In the genomic region with DNA sequence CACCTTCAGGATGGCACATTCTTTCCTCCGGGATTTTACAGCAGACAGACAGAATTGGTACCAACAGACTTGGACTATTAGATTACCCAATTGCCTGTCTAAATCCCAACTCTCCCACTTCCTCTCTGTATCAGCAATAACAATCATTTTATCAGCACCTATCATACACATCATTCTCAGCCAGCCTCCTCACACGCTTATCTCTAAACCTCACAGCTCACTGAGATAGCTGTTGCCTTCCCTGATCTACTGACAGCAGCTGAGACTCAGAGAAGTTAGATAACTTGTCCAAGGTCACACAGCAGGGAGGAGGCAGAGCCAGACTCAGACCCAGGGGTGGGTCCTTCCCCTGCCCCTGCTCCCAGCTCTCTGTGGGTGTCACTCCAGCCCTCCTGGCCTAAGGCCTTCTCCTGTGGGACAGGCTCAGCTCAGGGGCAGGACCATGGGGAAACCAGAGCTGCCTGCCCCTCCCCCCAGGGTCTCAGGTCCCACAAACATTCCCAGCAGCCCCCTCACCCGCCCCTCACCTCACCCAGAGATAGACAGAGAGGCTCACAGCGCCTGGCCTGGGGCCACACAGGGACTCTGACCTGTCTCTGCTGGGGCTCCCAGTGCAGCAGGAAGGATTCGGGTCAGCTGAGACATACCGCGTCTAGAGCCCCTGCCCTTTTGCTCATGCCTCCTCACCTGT, we compare ENCODE assay signal across 2 cellular contexts.
TF ChIP-seq lines count a peak whose summit lies in the region.

No MANE protein-coding gene starts in this region.

TF ChIP-seq in H1, 55 proteins besides CTCF, POLR2A, EP300 and RAD21:
- TF ChIP-seq HDAC6 (IDR thresholded peaks at IDR 0.05; ENCODE audit: low read depth, low read length) (no peak), GTF2F1 (IDR thresholded peaks at IDR 0.05; ENCODE audit: borderline replicate concordance, low read depth, low read length) (no peak), TCF12 (IDR thresholded peaks at IDR 0.05; ENCODE audit: low read depth, low read length) (no peak), CREB1 (IDR thresholded peaks at IDR 0.05) (no peak), CTBP2 (IDR thresholded peaks at IDR 0.05; ENCODE audit: borderline replicate concordance, insufficient read depth, insufficient read length, low read length) (no peak), RXRA (IDR thresholded peaks at IDR 0.05; ENCODE audit: insufficient read depth, low read depth, low read length) (no peak), CHD1 (IDR thresholded peaks at IDR 0.05; ENCODE audit: low read depth, low read length) (no peak), TAF7 (optimal IDR thresholded peaks at IDR 0.05; ENCODE audit: borderline replicate concordance, low read depth, low read length) (no peak), RNF2 (IDR thresholded peaks at IDR 0.05; ENCODE audit: borderline replicate concordance, low read depth, low read length, missing control alignments, poor library complexity, severe bottlenecking) (no peak), TAF1 (IDR thresholded peaks at IDR 0.05; ENCODE audit: low read depth, low read length) (no peak), BACH1 (IDR thresholded peaks at IDR 0.05; ENCODE audit: low read length) (no peak), PHF8 (conservative IDR thresholded peaks at IDR 0.05; ENCODE audit: low read depth, low read length) (no peak), EZH2 (IDR thresholded peaks at IDR 0.05; ENCODE audit: low read depth, low read length, severe bottlenecking) (no peak), CHD2 (IDR thresholded peaks at IDR 0.05; ENCODE audit: low read length) (no peak), KDM4A (IDR thresholded peaks at IDR 0.05; ENCODE audit: low read depth, low read length, severe bottlenecking) (no peak), BRCA1 (IDR thresholded peaks at IDR 0.05; ENCODE audit: low read depth, low read length) (no peak), NANOG (IDR thresholded peaks at IDR 0.05; ENCODE audit: insufficient read depth, low read depth, low read length, poor library complexity, severe bottlenecking) (no peak)
- TF ChIP-seq, protein P1, sequence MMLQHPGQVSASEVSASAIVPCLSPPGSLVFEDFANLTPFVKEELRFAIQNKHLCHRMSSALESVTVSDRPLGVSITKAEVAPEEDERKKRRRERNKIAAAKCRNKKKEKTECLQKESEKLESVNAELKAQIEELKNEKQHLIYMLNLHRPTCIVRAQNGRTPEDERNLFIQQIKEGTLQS (IDR thresholded peaks at IDR 0.05; ENCODE audit: insufficient read depth, low read depth, low read length) = no peak
- TF ChIP-seq, protein P2, sequence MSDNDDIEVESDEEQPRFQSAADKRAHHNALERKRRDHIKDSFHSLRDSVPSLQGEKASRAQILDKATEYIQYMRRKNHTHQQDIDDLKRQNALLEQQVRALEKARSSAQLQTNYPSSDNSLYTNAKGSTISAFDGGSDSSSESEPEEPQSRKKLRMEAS (IDR thresholded peaks at IDR 0.05) = no peak
- TF ChIP-seq, protein P3, sequence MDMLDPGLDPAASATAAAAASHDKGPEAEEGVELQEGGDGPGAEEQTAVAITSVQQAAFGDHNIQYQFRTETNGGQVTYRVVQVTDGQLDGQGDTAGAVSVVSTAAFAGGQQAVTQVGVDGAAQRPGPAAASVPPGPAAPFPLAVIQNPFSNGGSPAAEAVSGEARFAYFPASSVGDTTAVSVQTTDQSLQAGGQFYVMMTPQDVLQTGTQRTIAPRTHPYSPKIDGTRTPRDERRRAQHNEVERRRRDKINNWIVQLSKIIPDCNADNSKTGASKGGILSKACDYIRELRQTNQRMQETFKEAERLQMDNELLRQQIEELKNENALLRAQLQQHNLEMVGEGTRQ (IDR thresholded peaks at IDR 0.05; ENCODE audit: low read length) = no peak

TF ChIP-seq in SK-N-SH treated with all-trans-retinoic acid at 6 μM for 48 hours, 23 proteins besides CTCF, POLR2A, EP300 and RAD21:
- TF ChIP-seq, protein P4, sequence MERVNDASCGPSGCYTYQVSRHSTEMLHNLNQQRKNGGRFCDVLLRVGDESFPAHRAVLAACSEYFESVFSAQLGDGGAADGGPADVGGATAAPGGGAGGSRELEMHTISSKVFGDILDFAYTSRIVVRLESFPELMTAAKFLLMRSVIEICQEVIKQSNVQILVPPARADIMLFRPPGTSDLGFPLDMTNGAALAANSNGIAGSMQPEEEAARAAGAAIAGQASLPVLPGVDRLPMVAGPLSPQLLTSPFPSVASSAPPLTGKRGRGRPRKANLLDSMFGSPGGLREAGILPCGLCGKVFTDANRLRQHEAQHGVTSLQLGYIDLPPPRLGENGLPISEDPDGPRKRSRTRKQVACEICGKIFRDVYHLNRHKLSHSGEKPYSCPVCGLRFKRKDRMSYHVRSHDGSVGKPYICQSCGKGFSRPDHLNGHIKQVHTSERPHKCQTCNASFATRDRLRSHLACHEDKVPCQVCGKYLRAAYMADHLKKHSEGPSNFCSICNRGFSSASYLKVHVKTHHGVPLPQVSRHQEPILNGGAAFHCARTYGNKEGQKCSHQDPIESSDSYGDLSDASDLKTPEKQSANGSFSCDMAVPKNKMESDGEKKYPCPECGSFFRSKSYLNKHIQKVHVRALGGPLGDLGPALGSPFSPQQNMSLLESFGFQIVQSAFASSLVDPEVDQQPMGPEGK (CRISPR knock-in tag; IDR thresholded peaks at IDR 0.05; ENCODE audit: borderline replicate concordance) = no peak
- TF ChIP-seq, protein P5, sequence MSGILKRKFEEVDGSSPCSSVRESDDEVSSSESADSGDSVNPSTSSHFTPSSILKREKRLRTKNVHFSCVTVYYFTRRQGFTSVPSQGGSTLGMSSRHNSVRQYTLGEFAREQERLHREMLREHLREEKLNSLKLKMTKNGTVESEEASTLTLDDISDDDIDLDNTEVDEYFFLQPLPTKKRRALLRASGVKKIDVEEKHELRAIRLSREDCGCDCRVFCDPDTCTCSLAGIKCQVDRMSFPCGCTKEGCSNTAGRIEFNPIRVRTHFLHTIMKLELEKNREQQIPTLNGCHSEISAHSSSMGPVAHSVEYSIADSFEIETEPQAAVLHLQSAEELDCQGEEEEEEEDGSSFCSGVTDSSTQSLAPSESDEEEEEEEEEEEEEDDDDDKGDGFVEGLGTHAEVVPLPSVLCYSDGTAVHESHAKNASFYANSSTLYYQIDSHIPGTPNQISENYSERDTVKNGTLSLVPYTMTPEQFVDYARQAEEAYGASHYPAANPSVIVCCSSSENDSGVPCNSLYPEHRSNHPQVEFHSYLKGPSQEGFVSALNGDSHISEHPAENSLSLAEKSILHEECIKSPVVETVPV (CRISPR knock-in tag; IDR thresholded peaks at IDR 0.05) = no peak
- TF ChIP-seq ZC3H10 (CRISPR knock-in tag; IDR thresholded peaks at IDR 0.05) (no peak), ZFP30 (CRISPR knock-in tag; IDR thresholded peaks at IDR 0.05) (no peak), BACH2 (CRISPR knock-in tag; IDR thresholded peaks at IDR 0.05; ENCODE audit: borderline replicate concordance) (no peak), TCF4 (CRISPR knock-in tag; IDR thresholded peaks at IDR 0.05; ENCODE audit: borderline replicate concordance) (no peak), PPARA (CRISPR knock-in tag; IDR thresholded peaks at IDR 0.05; ENCODE audit: borderline replicate concordance) (no peak)
- TF ChIP-seq, protein P6, sequence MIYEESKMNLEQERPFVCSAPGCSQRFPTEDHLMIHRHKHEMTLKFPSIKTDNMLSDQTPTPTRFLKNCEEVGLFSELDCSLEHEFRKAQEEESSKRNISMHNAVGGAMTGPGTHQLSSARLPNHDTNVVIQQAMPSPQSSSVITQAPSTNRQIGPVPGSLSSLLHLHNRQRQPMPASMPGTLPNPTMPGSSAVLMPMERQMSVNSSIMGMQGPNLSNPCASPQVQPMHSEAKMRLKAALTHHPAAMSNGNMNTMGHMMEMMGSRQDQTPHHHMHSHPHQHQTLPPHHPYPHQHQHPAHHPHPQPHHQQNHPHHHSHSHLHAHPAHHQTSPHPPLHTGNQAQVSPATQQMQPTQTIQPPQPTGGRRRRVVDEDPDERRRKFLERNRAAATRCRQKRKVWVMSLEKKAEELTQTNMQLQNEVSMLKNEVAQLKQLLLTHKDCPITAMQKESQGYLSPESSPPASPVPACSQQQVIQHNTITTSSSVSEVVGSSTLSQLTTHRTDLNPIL (CRISPR knock-in tag; IDR thresholded peaks at IDR 0.05; ENCODE audit: low read depth) = no peak
- TF ChIP-seq, protein P7, sequence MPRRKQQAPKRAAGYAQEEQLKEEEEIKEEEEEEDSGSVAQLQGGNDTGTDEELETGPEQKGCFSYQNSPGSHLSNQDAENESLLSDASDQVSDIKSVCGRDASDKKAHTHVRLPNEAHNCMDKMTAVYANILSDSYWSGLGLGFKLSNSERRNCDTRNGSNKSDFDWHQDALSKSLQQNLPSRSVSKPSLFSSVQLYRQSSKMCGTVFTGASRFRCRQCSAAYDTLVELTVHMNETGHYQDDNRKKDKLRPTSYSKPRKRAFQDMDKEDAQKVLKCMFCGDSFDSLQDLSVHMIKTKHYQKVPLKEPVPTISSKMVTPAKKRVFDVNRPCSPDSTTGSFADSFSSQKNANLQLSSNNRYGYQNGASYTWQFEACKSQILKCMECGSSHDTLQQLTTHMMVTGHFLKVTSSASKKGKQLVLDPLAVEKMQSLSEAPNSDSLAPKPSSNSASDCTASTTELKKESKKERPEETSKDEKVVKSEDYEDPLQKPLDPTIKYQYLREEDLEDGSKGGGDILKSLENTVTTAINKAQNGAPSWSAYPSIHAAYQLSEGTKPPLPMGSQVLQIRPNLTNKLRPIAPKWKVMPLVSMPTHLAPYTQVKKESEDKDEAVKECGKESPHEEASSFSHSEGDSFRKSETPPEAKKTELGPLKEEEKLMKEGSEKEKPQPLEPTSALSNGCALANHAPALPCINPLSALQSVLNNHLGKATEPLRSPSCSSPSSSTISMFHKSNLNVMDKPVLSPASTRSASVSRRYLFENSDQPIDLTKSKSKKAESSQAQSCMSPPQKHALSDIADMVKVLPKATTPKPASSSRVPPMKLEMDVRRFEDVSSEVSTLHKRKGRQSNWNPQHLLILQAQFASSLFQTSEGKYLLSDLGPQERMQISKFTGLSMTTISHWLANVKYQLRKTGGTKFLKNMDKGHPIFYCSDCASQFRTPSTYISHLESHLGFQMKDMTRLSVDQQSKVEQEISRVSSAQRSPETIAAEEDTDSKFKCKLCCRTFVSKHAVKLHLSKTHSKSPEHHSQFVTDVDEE (CRISPR knock-in tag; IDR thresholded peaks at IDR 0.05) = no peak
